ENCODE assay signal across 9 cellular contexts in genomic region chr7:20786779-20787651, GRCh38. TPM values are rescaled to one million over a fixed set of nuclear protein-coding genes. Genes with fewer than 3 reads are reported as not detected.
DNase-seq lines count a peak whose midpoint lies in the region; ATAC-seq and TF ChIP-seq lines count a peak whose summit lies in the region.
"Had no signal": no experiment of that assay in that cellular context is flagged by ENCODE, and none has a peak within 500 bp of the region (broad histone marks: within the 10 kb centered on the region; RNA-seq: fewer than 3 reads in every experiment).

TSS of gene SP8 (minus strand) at chr7:20786886. CDS start at chr7:20786798, 88 bp downstream.

- no peak for TF ChIP-seq CTCF in astrocyte of the cerebellum (IDR thresholded peaks at IDR 0.05; ENCODE audit: low read depth, low read length, missing control alignments)
- no peak for TF ChIP-seq CTCF in kidney epithelial cell (IDR thresholded peaks at IDR 0.05; ENCODE audit: insufficient read depth, low read length, poor library complexity, severe bottlenecking)
- no peak for TF ChIP-seq CTCF in vagina (IDR thresholded peaks at IDR 0.05)

- no peak for TF ChIP-seq POLR2A in vagina (IDR thresholded peaks at IDR 0.05)

- H3K4me1 ChIP-seq in vagina, result peaks cover 30% of the 10 kb centered on the region

- intact Hi-C loops in vagina (cut with DNase I), result no loop called here

- no peak within 1 kb of the TSS for H3K27ac ChIP-seq in vagina

- H3K4me3 ChIP-seq in astrocyte of the cerebellum (ENCODE audit: low read depth, low read length) (peak within 1 kb of the TSS; percentile 25), kidney epithelial cell (ENCODE audit: low read depth, low read length) (peak within 1 kb of the TSS; percentile 21), vagina (peak within 1 kb of the TSS; percentile 31 to 33)

- H3K27me3 ChIP-seq in kidney epithelial cell (ENCODE audit: control insufficient read depth, insufficient read depth, low read length) (peaks cover 79% of the 10 kb centered on the region), vagina (peaks cover 8% of the 10 kb centered on the region)

- H3K36me3 ChIP-seq in kidney epithelial cell (ENCODE audit: control insufficient read depth, insufficient read depth, low read length), result no peaks in the 10 kb centered on the region
- no peaks in the 10 kb centered on the region for H3K36me3 ChIP-seq in vagina

- H3K9me3 ChIP-seq in vagina, result no peaks in the 10 kb centered on the region

- DNase-seq in stimulated activated CD4-positive, alpha-beta T cell treated with anti-CD3 and anti-CD28 coated beads, Interleukin-4, amount 100 ng/mL, for 1 hour, result peak; percentile 21
- DNase-seq in stimulated activated CD4-positive, alpha-beta T cell treated with anti-CD3 and anti-CD28 coated beads, Interleukin-12 subunit alpha, Interleukin-12 subunit beta, amount 100 ng/mL, for 4 hours, result no peak
- DNase-seq in NCI-H345 (lab: John Stamatoyannopoulos, UW) (peak; percentile 95), astrocyte of the cerebellum (ENCODE audit: low read depth) (no peak), kidney epithelial cell (ENCODE audit: low read depth) (no peak), vagina (ENCODE audit: extremely low spot score in 2 of 2) (no peak)
- no peak for DNase-seq in central memory CD4-positive, alpha-beta T cell

- ATAC-seq in HG02840 (IDR thresholded peaks at IDR 0.05; ENCODE audit: low FRiP score, unreplicated experiment), result no peak

- in situ Hi-C loops in astrocyte of the cerebellum (cut with HindIII; ENCODE audit: low sequenced_read_pairs), result no loop called here

RNA-seq across cellular contexts. Expression of gene SP8, which starts in this region (rescaled TPM):
- total RNA-seq in kidney epithelial cell (not detected in 2 replicates), vagina (2.9 TPM)
- total RNA-seq: activated naive CD4-positive, alpha-beta T cell treated with anti-CD3 and anti-CD28 coated beads, Interleukin-2, amount 50 U/mL, for 72 hours had no signal

Comparison
In these comparisons a context has a peak if more than half of its experiments do, and no peak if none do; other contexts are left out.
1. DNase-seq: peak in stimulated activated CD4-positive, alpha-beta T cell treated with anti-CD3 and anti-CD28 coated beads, Interleukin-4, amount 100 ng/mL, for 1 hour (single experiment) and NCI-H345 (single experiment); none in stimulated activated CD4-positive, alpha-beta T cell treated with anti-CD3 and anti-CD28 coated beads, Interleukin-12 subunit alpha, Interleukin-12 subunit beta, amount 100 ng/mL, for 4 hours (single experiment), astrocyte of the cerebellum (single experiment), kidney epithelial cell (single experiment), vagina (0 of 2) and central memory CD4-positive, alpha-beta T cell (single experiment).
2. Peak in every context shown above with its lines, with median percentiles within 50 percentile points of each other: H3K4me3 ChIP-seq.